1 cellular context compared by ENCODE assay signal in genomic region chr15:75204340-75205063, GRCh38.
A peak's percentile ranks its signal among the peaks of the same experiment; 100 is the strongest.
TF ChIP-seq lines count a peak whose summit lies in the region.

No MANE protein-coding gene starts in this region.

TF ChIP-seq in HepG2, 621 proteins besides CTCF, POLR2A, EP300 and RAD21 (continued from another document and continues in another):
- TF ChIP-seq CEBPZ (IDR thresholded peaks at IDR 0.05; ENCODE audit: low read length) (no peak), SALL2 (CRISPR knock-in tag; IDR thresholded peaks at IDR 0.05) (0 out of 2 replicates have a peak, but pooled peaks have one; percentile 63), ZNF557 (CRISPR knock-in tag; IDR thresholded peaks at IDR 0.05) (peak; percentile 80; the same call in 1 of the 2 replicates), TFDP1 (CRISPR knock-in tag; IDR thresholded peaks at IDR 0.05; ENCODE audit: borderline replicate concordance) (peak; percentile 73; the same call in 1 of the 2 replicates), SMC3 (IDR thresholded peaks at IDR 0.05; ENCODE audit: low read length) (peak; percentile 74), ZNF740 (CRISPR knock-in tag; IDR thresholded peaks at IDR 0.05) (peak; percentile 86; the same call in 1 of the 2 replicates), HCFC1 (IDR thresholded peaks at IDR 0.05; ENCODE audit: low read depth, low read length) (no peak), EED (CRISPR knock-in tag; IDR thresholded peaks at IDR 0.05) (no peak), KDM4B (CRISPR knock-in tag; IDR thresholded peaks at IDR 0.05) (no peak), ZNF484 (CRISPR knock-in tag; IDR thresholded peaks at IDR 0.05; ENCODE audit: borderline replicate concordance, low read depth) (no peak), ZNF335 (CRISPR knock-in tag; IDR thresholded peaks at IDR 0.05) (no peak), MXD4 (CRISPR knock-in tag; IDR thresholded peaks at IDR 0.05) (peak; percentile 76; the same call in 1 of the 2 replicates), HOXD1 (CRISPR knock-in tag; IDR thresholded peaks at IDR 0.05) (0 out of 2 replicates have a peak, but pooled peaks have one; percentile 58), HNRNPLL (IDR thresholded peaks at IDR 0.05; ENCODE audit: low read depth, low read length, poor library complexity, severe bottlenecking) (no peak), RFX5 (IDR thresholded peaks at IDR 0.05; ENCODE audit: low read depth, low read length) (no peak), SNAPC4 (CRISPR knock-in tag; IDR thresholded peaks at IDR 0.05) (no peak), ZNF101 (CRISPR knock-in tag; IDR thresholded peaks at IDR 0.05; ENCODE audit: borderline replicate concordance, low read depth) (no peak), HOXA9 (CRISPR knock-in tag; IDR thresholded peaks at IDR 0.05; ENCODE audit: borderline replicate concordance) (no peak), PBX2 (CRISPR knock-in tag; IDR thresholded peaks at IDR 0.05) (no peak), AGO2 (optimal IDR thresholded peaks at IDR 0.05; ENCODE audit: low read depth, low read length) (peak; percentile 55), ZNF383 (CRISPR knock-in tag; IDR thresholded peaks at IDR 0.05; ENCODE audit: borderline replicate concordance) (no peak), KDM3A (CRISPR knock-in tag; IDR thresholded peaks at IDR 0.05; ENCODE audit: low read depth) (peak; percentile 97), ZNF407 (CRISPR knock-in tag; IDR thresholded peaks at IDR 0.05; ENCODE audit: not compliant biosample characterization) (no peak), ZNF839 (CRISPR knock-in tag; IDR thresholded peaks at IDR 0.05; ENCODE audit: borderline replicate concordance) (0 out of 2 replicates have a peak, but pooled peaks have one; percentile 50), ZNF770 (CRISPR knock-in tag; IDR thresholded peaks at IDR 0.05) (0 out of 2 replicates have a peak, but pooled peaks have one; percentile 11), SPEN (CRISPR knock-in tag; IDR thresholded peaks at IDR 0.05; ENCODE audit: low read depth) (peak; percentile 55; the same call in 1 of the 2 replicates), GLMP (CRISPR knock-in tag; IDR thresholded peaks at IDR 0.05; ENCODE audit: borderline replicate concordance) (no peak), ZNF607 (CRISPR knock-in tag; IDR thresholded peaks at IDR 0.05; ENCODE audit: borderline replicate concordance) (no peak), ZNF280B (CRISPR knock-in tag; IDR thresholded peaks at IDR 0.05; ENCODE audit: borderline replicate concordance) (peak; percentile 74; the same call in 1 of the 2 replicates), ZNF468 (CRISPR knock-in tag; IDR thresholded peaks at IDR 0.05) (no peak)
